Comparison of ENCODE assay signal across 32 cellular contexts in genomic region chr9:99918134-99918533, GRCh38.
"Had no signal": no experiment of that assay in that cellular context is flagged by ENCODE, and none has a peak within 500 bp of the region (broad histone marks: within the 10 kb centered on the region; RNA-seq: fewer than 3 reads in every experiment).

No MANE protein-coding gene starts in this region.

- H3K4me3 Mint-ChIP-seq: activated CD4-positive, alpha-beta memory T cell treated with anti-CD3 and anti-CD28 coated beads for 36 hours; activated CD4-positive, alpha-beta T cell treated with anti-CD3 and anti-CD28 coated beads for 36 hours; activated CD4-positive, alpha-beta T cell treated with anti-CD3 and anti-CD28 coated beads, Interleukin-2, amount 10 ng/mL, durations not matched to agents 24 days and 14 days; activated naive CD8-positive, alpha-beta T cell; activated T-cell treated with anti-CD3 and anti-CD28 coated beads, Interleukin-2, amount 50 U/mL, for 24 hours; activated T-cell treated with anti-CD3 and anti-CD28 coated beads, Interleukin-2, amount 50 U/mL, for 72 hours; effector memory CD8-positive, alpha-beta T cell; T-helper 1 cell treated with Interleukin-12 subunit alpha and Interleukin-12 subunit beta and Interleukin-4 antibody, amounts not matched to agents 30 μg/mL and 1 μg/mL, for 36 hours; T-helper 2 cell treated with Interferon-gamma antibody and Interleukin-4, amounts not matched to agents 5 μg/mL and 100 μg/mL, for 36 hours had no signal

- ATAC-seq: activated CD4-positive, alpha-beta T cell treated with anti-CD3 and anti-CD28 coated beads for 36 hours; activated T-cell treated with anti-CD3 and anti-CD28 coated beads, Interleukin-2, amount 50 U/mL, for 72 hours; body of pancreas; effector memory CD8-positive, alpha-beta T cell; foreskin keratinocyte; gastrocnemius medialis; heart left ventricle had no signal

- H3K27me3 ChIP-seq: body of pancreas, esophagus muscularis mucosa, foreskin keratinocyte, gastrocnemius medialis, heart left ventricle had no signal

- H3K27ac ChIP-seq: body of pancreas, esophagus muscularis mucosa, foreskin keratinocyte, gastrocnemius medialis, heart left ventricle, WERI-Rb-1 had no signal

- FAIRE-seq: colon had no signal

- H3K4me3 ChIP-seq: body of pancreas, esophagus muscularis mucosa, gastrocnemius medialis, heart left ventricle had no signal

- H3K27ac Mint-ChIP-seq: activated CD4-positive, alpha-beta memory T cell treated with anti-CD3 and anti-CD28 coated beads for 36 hours; activated CD4-positive, alpha-beta T cell treated with anti-CD3 and anti-CD28 coated beads for 36 hours; activated CD4-positive, alpha-beta T cell treated with anti-CD3 and anti-CD28 coated beads, Interleukin-2, amount 10 ng/mL, durations not matched to agents 24 days and 14 days; activated naive CD8-positive, alpha-beta T cell; activated T-cell treated with anti-CD3 and anti-CD28 coated beads, Interleukin-2, amount 50 U/mL, for 24 hours; activated T-cell treated with anti-CD3 and anti-CD28 coated beads, Interleukin-2, amount 50 U/mL, for 72 hours; effector memory CD8-positive, alpha-beta T cell; T-helper 1 cell treated with Interleukin-12 subunit alpha and Interleukin-12 subunit beta and Interleukin-4 antibody, amounts not matched to agents 30 μg/mL and 1 μg/mL, for 36 hours; T-helper 2 cell treated with Interferon-gamma antibody and Interleukin-4, amounts not matched to agents 5 μg/mL and 100 μg/mL, for 36 hours had no signal

- H3K4me1 ChIP-seq: body of pancreas, esophagus muscularis mucosa, foreskin keratinocyte, gastrocnemius medialis had no signal

- H3K9me3 ChIP-seq: body of pancreas, esophagus muscularis mucosa, gastrocnemius medialis, heart left ventricle had no signal

- H3K27me3 Mint-ChIP-seq: activated CD4-positive, alpha-beta memory T cell treated with anti-CD3 and anti-CD28 coated beads for 36 hours; activated CD4-positive, alpha-beta T cell treated with anti-CD3 and anti-CD28 coated beads for 36 hours; activated CD4-positive, alpha-beta T cell treated with anti-CD3 and anti-CD28 coated beads, Interleukin-2, amount 10 ng/mL, durations not matched to agents 24 days and 14 days; activated naive CD8-positive, alpha-beta T cell; activated T-cell treated with anti-CD3 and anti-CD28 coated beads, Interleukin-2, amount 50 U/mL, for 24 hours; effector memory CD8-positive, alpha-beta T cell had no signal

- DNase-seq: activated CD4-positive, alpha-beta memory T cell treated with anti-CD3 and anti-CD28 coated beads for 36 hours; activated CD4-positive, alpha-beta T cell treated with anti-CD3 and anti-CD28 coated beads for 36 hours; activated CD4-positive, alpha-beta T cell treated with anti-CD3 and anti-CD28 coated beads, Interleukin-2, amount 10 ng/mL, durations not matched to agents 24 days and 14 days; activated CD4-positive, CD25-positive, alpha-beta regulatory T cell; activated CD4-positive, CD25-positive, alpha-beta regulatory T cell treated with anti-CD3 and anti-CD28 coated beads, Interleukin-2, amount 50 U/mL, for 72 hours; activated CD8-positive, alpha-beta memory T cell treated with anti-CD3 and anti-CD28 coated beads, Interleukin-2, amount 50 U/mL, for 48 hours; activated effector memory CD4-positive, alpha-beta T cell treated with Interleukin-2 at 50 U/mL for 16 hours; activated gamma-delta T cell treated with Interleukin-2 at 50 U/mL for 16 hours; activated naive CD4-positive, alpha-beta T cell treated with anti-CD3 and anti-CD28 coated beads, Interleukin-2, amount 50 U/mL, for 16 hours; activated naive CD4-positive, alpha-beta T cell treated with Interleukin-2 at 50 U/mL for 16 hours; activated T-cell treated with anti-CD3 and anti-CD28 coated beads for 4 hours; activated T-cell treated with anti-CD3 and anti-CD28 coated beads, Interleukin-2, amount 50 U/mL, for 24 hours; activated T-cell treated with anti-CD3 and anti-CD28 coated beads, Interleukin-2, amount 50 U/mL, for 72 hours; amniotic stem cell; anterior cingulate cortex; body of pancreas; caudate nucleus; cortex of kidney; dermis blood vessel endothelial cell; effector CD4-positive, alpha-beta T cell; effector memory CD8-positive, alpha-beta T cell; foreskin keratinocyte; gastrocnemius medialis; glutamatergic neuron; heart left ventricle; T1000; WERI-Rb-1 had no signal
